Comparison of ENCODE assay signal across 8 cellular contexts in genomic region chr6:52995079-52995912, GRCh38. TPM values are rescaled to one million over a fixed set of nuclear protein-coding genes. Genes with fewer than 3 reads are reported as not detected.
DNase-seq lines count a peak whose midpoint lies in the region; ATAC-seq and TF ChIP-seq lines count a peak whose summit lies in the region.
"Not testable (repeated sequence)": the region's sequence is repeated elsewhere in the genome, so short reads cannot be mapped to it uniquely, and the experiment has no call there.

Gene GSTA4 (minus strand): TSS chr6:52995284. CDS start chr6:52994243, 1,041 bp downstream.

- H3K9me3 Mint-ChIP-seq in WTC11, immature natural killer cell: not testable (repeated sequence)

- H3K27me3 Mint-ChIP-seq in WTC11 (ENCODE audit: low read depth), result not testable (repeated sequence)
- peaks cover 18 to 26% (median 22%) of the 10 kb centered on the region in 3 donors for H3K27me3 Mint-ChIP-seq in immature natural killer cell (ENCODE audit: low read depth in 3 of 3)

- DNase-seq in AG04449 (ENCODE audit: low read depth, low spot score), result peak; percentile 90
- DNase-seq in NCI-H2227 (lab: John Stamatoyannopoulos, UW; ENCODE audit: unreplicated experiment), result peak; percentile 93
- peak; percentile 98 for DNase-seq in WTC11 (ENCODE audit: low spot score)
- peak; percentile 58 to 100 (median 94) for DNase-seq in caudate nucleus (lab: John Stamatoyannopoulos, UW)
- peak; percentile 94 to 95 (median 95) for DNase-seq in immature natural killer cell
- peak; percentile 95 for DNase-seq in smooth muscle cell of the brain vasculature (ENCODE audit: low read depth, low spot score)

- H3K27ac ChIP-seq in caudate nucleus (ENCODE audit: low read depth, low read length), result peak within 1 kb of the TSS; percentile 97

- peak; percentile 93 for ATAC-seq in GM18873 (IDR thresholded peaks at IDR 0.05; ENCODE audit: low FRiP score, unreplicated experiment)
- peak; percentile 96 for ATAC-seq in HG03159 (IDR thresholded peaks at IDR 0.05; ENCODE audit: unreplicated experiment)
- peak; percentile 99 for ATAC-seq in WTC11

- not testable (repeated sequence) for H3K36me3 Mint-ChIP-seq in WTC11, immature natural killer cell

- peaks cover 15% of the 10 kb centered on the region for H3K4me1 Mint-ChIP-seq in WTC11
- peaks cover 23 to 41% of the 10 kb centered on the region in 2 donors for H3K4me1 Mint-ChIP-seq in immature natural killer cell

- POLR2A ChIA-PET in AG04449 (lab: Yijun Ruan, JAX) (interaction anchor here (0.7 to 1.2 kb wide), 4 partner anchors 48 to 502 kb away, joined by 4 to 6 read pairs (median 4); partner anchors contain the start of gene FBXO9), WTC11 (lab: Charles Lee) (interaction anchor here (0.5 to 1.3 kb wide), 5 partner anchors 48 to 554 kb away, joined by 3 to 5 read pairs (median 3); no protein-coding TSS in a partner anchor)

- peak; percentile 97 for TF ChIP-seq CTCF in AG04449 (IDR thresholded peaks at IDR 0.05; ENCODE audit: insufficient read depth, low read length, missing control alignments)
- not testable (repeated sequence) for TF ChIP-seq CTCF in WTC11 (IDR thresholded peaks at IDR 0.05)

- peak within 1 kb of the TSS; percentile 84 for H3K4me3 ChIP-seq in AG04449 (ENCODE audit: low read depth, low read length)

- peak within 1 kb of the TSS; percentile 89 for H3K4me3 Mint-ChIP-seq in WTC11
- peak within 1 kb of the TSS; percentile 90 to 99 (median 92) for H3K4me3 Mint-ChIP-seq in immature natural killer cell

- CTCF ChIA-PET in AG04449 (lab: Yijun Ruan, JAX) (interaction anchor here (0.6 to 6.1 kb wide), 38 partner anchors 8 to 489 kb away, joined by 3 to 60 read pairs (median 5); partner anchors contain the start of gene FBXO9), WTC11 (lab: Charles Lee) (interaction anchor here (0.6 to 2.4 kb wide), 19 partner anchors 11 to 271 kb away, joined by 3 to 10 read pairs (median 3); partner anchors contain the start of gene FBXO9)

- peak within 1 kb of the TSS; percentile 98 for H3K27ac Mint-ChIP-seq in WTC11
- peak within 1 kb of the TSS; percentile 88 to 100 (median 97) for H3K27ac Mint-ChIP-seq in immature natural killer cell

TF ChIP-seq in WTC11, 78 proteins besides CTCF, POLR2A, EP300 and RAD21 (continues in another document):
- peak; percentile 73; the same call in 1 of the 2 replicates for TF ChIP-seq ZNF232 (CRISPR knock-in tag; IDR thresholded peaks at IDR 0.05)
- peak; percentile 100 for TF ChIP-seq ZSCAN18 (CRISPR knock-in tag; IDR thresholded peaks at IDR 0.05)
- TF ChIP-seq ZNF416 (CRISPR knock-in tag; IDR thresholded peaks at IDR 0.05), result peak; percentile 99
- TF ChIP-seq ZNF396 (CRISPR knock-in tag; IDR thresholded peaks at IDR 0.05; ENCODE audit: borderline replicate concordance), result peak; percentile 95; the same call in 1 of the 2 replicates
- peak; percentile 100 for TF ChIP-seq MXD4 (CRISPR knock-in tag; IDR thresholded peaks at IDR 0.05; ENCODE audit: borderline replicate concordance)
- peak; percentile 66 for TF ChIP-seq ETV6 (CRISPR knock-in tag; IDR thresholded peaks at IDR 0.05)
- peak; percentile 98 for TF ChIP-seq NFATC4 (CRISPR knock-in tag; IDR thresholded peaks at IDR 0.05)
- peak; percentile 99 for TF ChIP-seq EMX1 (CRISPR knock-in tag; IDR thresholded peaks at IDR 0.05)
- peak; percentile 59; the same call in 1 of the 2 replicates for TF ChIP-seq TEAD1 (CRISPR knock-in tag; IDR thresholded peaks at IDR 0.05)
- peak; percentile 54 for TF ChIP-seq GABPB1 (CRISPR knock-in tag; IDR thresholded peaks at IDR 0.05)
- TF ChIP-seq JAZF1 (CRISPR knock-in tag; IDR thresholded peaks at IDR 0.05), result peak; percentile 100
- 0 out of 2 replicates have a peak, but pooled peaks have one; percentile 37 for TF ChIP-seq MYBL2 (CRISPR knock-in tag; IDR thresholded peaks at IDR 0.05)
- peak; percentile 97 for TF ChIP-seq PRRX2 (CRISPR knock-in tag; IDR thresholded peaks at IDR 0.05)
- TF ChIP-seq ERG (CRISPR knock-in tag; IDR thresholded peaks at IDR 0.05), result peak; percentile 99
- peak; percentile 98 for TF ChIP-seq RORB (CRISPR knock-in tag; IDR thresholded peaks at IDR 0.05)
- peak; percentile 98 for TF ChIP-seq ZNF532 (CRISPR knock-in tag; IDR thresholded peaks at IDR 0.05; ENCODE audit: borderline replicate concordance)
- TF ChIP-seq CREM (CRISPR knock-in tag; IDR thresholded peaks at IDR 0.05), result peak; percentile 76; the same call in 1 of the 2 replicates
- peak; percentile 99 for TF ChIP-seq ZNF671 (CRISPR knock-in tag; IDR thresholded peaks at IDR 0.05)
- TF ChIP-seq ZNF423 (CRISPR knock-in tag; IDR thresholded peaks at IDR 0.05), result peak; percentile 97
- TF ChIP-seq IRF1 (CRISPR knock-in tag; IDR thresholded peaks at IDR 0.05), result peak; percentile 60; the same call in 1 of the 2 replicates

RNA-seq across cellular contexts. Expression of gene GSTA4, which starts in this region (rescaled TPM):
- total RNA-seq in WTC11 (2021), result 12.6 to 24.6 TPM (median 23.1 TPM) in 3 replicates
- 1 to 10 TPM in 2 of 3 donors, not detected in 1; 5.3 to 6.4 TPM for polyA plus RNA-seq in immature natural killer cell

Comparison
In these comparisons a context has a peak if more than half of its experiments do, and no peak if none do; other contexts are left out.
1. Peak in every context shown above with its lines: DNase-seq, ATAC-seq, H3K4me3 ChIP-seq and H3K27ac ChIP-seq.